12 cellular contexts compared by ENCODE assay signal in genomic region chr17:18043491-18043890, GRCh38. TPM values are rescaled to one million over a fixed set of nuclear protein-coding genes. Genes with fewer than 3 reads are reported as not detected.
DNase-seq lines count a peak whose midpoint lies in the region; ATAC-seq and TF ChIP-seq lines count a peak whose summit lies in the region.
"Had no signal": no experiment of that assay in that cellular context is flagged by ENCODE, and none has a peak within 500 bp of the region (broad histone marks: within the 10 kb centered on the region; RNA-seq: fewer than 3 reads in every experiment).

No MANE protein-coding gene starts in this region.

- no peak overlapping the region for H3K4me3 Mint-ChIP-seq in MCF 10A (ENCODE audit: unreplicated experiment)
- H3K4me3 Mint-ChIP-seq: activated CD4-positive, alpha-beta T cell treated with anti-CD3 and anti-CD28 coated beads, Interleukin-2, amount 10 ng/mL, durations not matched to agents 7 days and 5 days; stimulated activated naive CD8-positive, alpha-beta T cell treated with anti-CD3 and anti-CD28 coated beads, Interleukin-15, Interleukin-2, amounts not matched to agents 100 ng/mL and 50 ng/mL, for 24 hours had no signal

- peaks cover 26% of the 10 kb centered on the region for H3K4me1 Mint-ChIP-seq in MCF 10A (ENCODE audit: insufficient read depth, unreplicated experiment)

- TF ChIP-seq POLR2A in breast epithelium (IDR thresholded peaks at IDR 0.05) = no peak
- TF ChIP-seq POLR2A in erythroblast (IDR thresholded peaks at IDR 0.05; ENCODE audit: low read length) = no peak
- TF ChIP-seq POLR2A in thyroid gland (IDR thresholded peaks at IDR 0.05) = no peak

- H3K4me3 ChIP-seq in breast epithelium (no peak overlapping the region), Panc1 (ENCODE audit: low read depth in 2 of 2, low read length in 2 of 2) (no peak overlapping the region), thyroid gland (replicated peaks in 1 of 3) (no peak overlapping the region)

- H3K27ac ChIP-seq in breast epithelium (no peak overlapping the region), Panc1 (ENCODE audit: low read length) (no peak overlapping the region), thyroid gland (no peak overlapping the region)

- H3K36me3 ChIP-seq in breast epithelium (no peaks in the 10 kb centered on the region), Panc1 (ENCODE audit: control insufficient read depth, insufficient read depth, low read length) (no peaks in the 10 kb centered on the region; the same call in 1 of the 2 replicates), thyroid gland (peaks cover 4 to 5% of the 10 kb centered on the region in 2 donors)

- H3K4me1 ChIP-seq in breast epithelium (peaks cover 12 to 21% of the 10 kb centered on the region in 2 donors), Panc1 (ENCODE audit: control insufficient read depth, insufficient read depth, low read length) (peaks cover 15% of the 10 kb centered on the region), thyroid gland (peaks cover 18 to 22% of the 10 kb centered on the region in 2 donors)

- H3K9me3 ChIP-seq in breast epithelium (no peaks in the 10 kb centered on the region), Panc1 (ENCODE audit: control insufficient read depth, insufficient read depth, low read depth, low read length) (no peaks in the 10 kb centered on the region), thyroid gland (no peaks in the 10 kb centered on the region)

- peaks cover 23% of the 10 kb centered on the region for H3K36me3 Mint-ChIP-seq in MCF 10A (ENCODE audit: insufficient read depth, unreplicated experiment)

- CTCF ChIA-PET in MCF 10A (lab: Yijun Ruan, JAX) = interaction anchor here (0.8 to 1.6 kb wide), 3 partner anchors 116 to 153 kb away, joined by 3 to 4 read pairs (median 3); no protein-coding TSS in a partner anchor
- CTCF ChIA-PET in Panc1 (lab: Charles Lee) = no interaction called here

- H3K27me3 ChIP-seq in breast epithelium (no peaks in the 10 kb centered on the region), Panc1 (ENCODE audit: control insufficient read depth, insufficient read depth, low read length) (no peaks in the 10 kb centered on the region), thyroid gland (no peaks in the 10 kb centered on the region)

- BruUV-seq in MCF 10A (replicated peaks; lab: Mats Ljungman, UMichigan) = no TSS peak
- no TSS peak for BruUV-seq in Panc1 (replicated peaks; lab: Mats Ljungman, UMichigan)

- H3K9me3 Mint-ChIP-seq in MCF 10A (ENCODE audit: unreplicated experiment) = no peaks in the 10 kb centered on the region
- H3K9me3 Mint-ChIP-seq: activated CD4-positive, alpha-beta T cell treated with anti-CD3 and anti-CD28 coated beads, Interleukin-2, amount 10 ng/mL, durations not matched to agents 7 days and 5 days; CD8-positive, alpha-beta memory T cell; stimulated activated naive CD8-positive, alpha-beta T cell treated with anti-CD3 and anti-CD28 coated beads, Interleukin-15, Interleukin-2, amounts not matched to agents 100 ng/mL and 50 ng/mL, for 24 hours had no signal

- no peak overlapping the region for H3K27ac Mint-ChIP-seq in MCF 10A (ENCODE audit: low read depth, unreplicated experiment)
- H3K27ac Mint-ChIP-seq: activated CD4-positive, alpha-beta T cell treated with anti-CD3 and anti-CD28 coated beads, Interleukin-2, amount 10 ng/mL, durations not matched to agents 7 days and 5 days; stimulated activated naive CD8-positive, alpha-beta T cell treated with anti-CD3 and anti-CD28 coated beads, Interleukin-15, Interleukin-2, amounts not matched to agents 100 ng/mL and 50 ng/mL, for 24 hours had no signal

- WGBS in thyroid gland, 2 donors = 40 to 64% methylated on average over 1 of the region's 1 CpG

- POLR2A ChIA-PET in MCF 10A (lab: Yijun Ruan, JAX) (interaction anchor here (0.7 kb wide), 1 partner anchor 135 kb away, joined by 3 read pairs; no protein-coding TSS in a partner anchor), Panc1 (lab: Charles Lee) (no interaction called here)

- ATAC-seq in Panc1 = no peak

- no peaks in the 10 kb centered on the region for H3K27me3 Mint-ChIP-seq in MCF 10A (ENCODE audit: insufficient read depth, unreplicated experiment)
- H3K27me3 Mint-ChIP-seq: activated CD4-positive, alpha-beta T cell treated with anti-CD3 and anti-CD28 coated beads, Interleukin-2, amount 10 ng/mL, durations not matched to agents 7 days and 5 days; stimulated activated naive CD8-positive, alpha-beta T cell treated with anti-CD3 and anti-CD28 coated beads, Interleukin-15, Interleukin-2, amounts not matched to agents 100 ng/mL and 50 ng/mL, for 24 hours had no signal

- in situ Hi-C loops in Panc1 (cut with HindIII; ENCODE audit: low pct_unique_long_range_greater_than_20kb, low sequenced_read_pairs) = no loop called here

- intact Hi-C loops in MCF 10A (cut with micrococcal nuclease) = no loop called here
- intact Hi-C loops in breast epithelium (cut with DNase I; ENCODE audit: low total_unique reads) = no loop called here
- intact Hi-C loops in Panc1 (cut with micrococcal nuclease; ENCODE audit: unreplicated experiment) = no loop called here
- intact Hi-C loops in thyroid gland (cut with DNase I) = no loop called here

- TF ChIP-seq CTCF in MCF 10A (IDR thresholded peaks at IDR 0.05; ENCODE audit: unreplicated experiment) (peak; percentile 36), breast epithelium (IDR thresholded peaks at IDR 0.05) (no peak), Panc1 (IDR thresholded peaks at IDR 0.05) (peak; percentile 37; the same call in 1 of the 2 replicates), thyroid gland (IDR thresholded peaks at IDR 0.05) (peak in 4 of 6 experiments; percentile 24 to 41 (median 30))

- DNase-seq in MCF 10A (ENCODE audit: unreplicated experiment) (peak; percentile 13), breast epithelium (ENCODE audit: low spot score in 2 of 2) (no peak), Panc1 (ENCODE audit: low read depth, low spot score) (no peak), erythroblast (lab: John Stamatoyannopoulos, UW) (peak; percentile 28 to 39), thyroid gland (no peak), DMS79 (lab: John Stamatoyannopoulos, UW) (no peak), islet precursor cell (no peak), GDM1 (lab: John Stamatoyannopoulos, UW) (no peak)
- DNase-seq: activated CD4-positive, alpha-beta T cell treated with anti-CD3 and anti-CD28 coated beads, Interleukin-2, amount 10 ng/mL, durations not matched to agents 7 days and 5 days; CD8-positive, alpha-beta memory T cell; NCI-H226 had no signal

RNA-seq across cellular contexts. Expression of gene GID4, which starts 4.3 kb away (rescaled TPM):
- total RNA-seq in MCF 10A (2022) (9.8 and 11.0 TPM in 2 replicates), breast epithelium (10 to 100 TPM; 11.1 to 23.8 (median 12.1) TPM), Panc1 (2021; ENCODE audit: unreplicated experiment) (11.1 TPM), thyroid gland (10 to 100 TPM; 12.6 to 16.8 (median 13.5) TPM)
- polyA plus RNA-seq in Panc1 (2012; ENCODE audit: insufficient read length) = 6.7 TPM

RNA-seq across cellular contexts. Expression of gene ATPAF2, which starts 4.5 kb away (rescaled TPM):
- total RNA-seq in MCF 10A (2022) = 12.4 and 18.6 TPM in 2 replicates
- 10 to 100 TPM; 12.9 to 15.7 (median 13.0) TPM for total RNA-seq in breast epithelium
- 22.3 TPM for total RNA-seq in Panc1 (2021; ENCODE audit: unreplicated experiment)
- 23.6 TPM for polyA plus RNA-seq in Panc1 (2012; ENCODE audit: insufficient read length)
- 10 to 100 TPM; 28.1 to 40.1 (median 36.7) TPM for total RNA-seq in thyroid gland

RNA-seq across cellular contexts. Expression of gene DRG2, which starts 44.3 kb away (rescaled TPM):
- 33.8 and 39.5 TPM in 2 replicates for total RNA-seq in MCF 10A (2022)
- total RNA-seq in breast epithelium = 10 to 100 TPM; 36.4 to 42.0 (median 40.3) TPM
- total RNA-seq in Panc1 (2021; ENCODE audit: unreplicated experiment) = 42.0 TPM
- 40.5 TPM for polyA plus RNA-seq in Panc1 (2012; ENCODE audit: insufficient read length)
- total RNA-seq in thyroid gland = 10 to 100 TPM; 35.3 to 88.8 (median 59.2) TPM

Comparison
In these comparisons a context has a peak if more than half of its experiments do, and no peak if none do; other contexts are left out.
1. DNase-seq: peak in MCF 10A (single experiment) and erythroblast (2 of 2); none in breast epithelium (0 of 2), Panc1 (single experiment), thyroid gland (0 of 2), DMS79 (single experiment), islet precursor cell (single experiment) and GDM1 (single experiment).
2. CTCF ChIP-seq: peak in MCF 10A (single experiment), Panc1 (single experiment) and thyroid gland (4 of 6); none in breast epithelium (0 of 3).